32 cellular contexts compared by ENCODE assay signal in the genomic region with DNA sequence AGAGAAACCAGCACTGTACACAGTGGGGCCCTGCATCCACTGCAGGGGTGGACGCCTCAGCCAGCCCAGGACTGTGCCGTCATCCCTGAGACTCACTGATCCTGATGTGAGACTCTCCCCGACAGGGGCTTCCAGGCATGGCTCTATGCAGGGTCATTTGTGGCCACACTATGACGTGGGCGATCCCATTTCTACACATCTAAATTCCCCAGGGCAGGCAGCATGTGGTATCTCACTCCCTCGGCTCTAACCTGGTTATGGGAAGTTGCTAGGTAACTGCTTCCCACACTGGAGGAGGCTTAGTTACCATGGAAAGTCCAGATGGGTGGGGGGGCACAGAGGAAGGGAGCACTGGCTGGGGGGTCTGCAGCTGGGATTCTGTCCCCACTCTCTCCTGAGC. TPM values are rescaled to one million over a fixed set of nuclear protein-coding genes. Genes with fewer than 3 reads are reported as not detected.
DNase-seq lines count a peak whose midpoint lies in the region; ATAC-seq and TF ChIP-seq lines count a peak whose summit lies in the region.
"Had no signal": no experiment of that assay in that cellular context is flagged by ENCODE, and none has a peak within 500 bp of the region (broad histone marks: within the 10 kb centered on the region; RNA-seq: fewer than 3 reads in every experiment).

No MANE protein-coding gene starts in this region.

- peaks cover 6% of the 10 kb centered on the region for H3K9me3 Mint-ChIP-seq in activated naive CD8-positive, alpha-beta T cell (ENCODE audit: low read depth)
- H3K9me3 Mint-ChIP-seq in activated naive CD8-positive, alpha-beta T cell treated with anti-CD3 and anti-CD28 coated beads, Interleukin-2, amount 50 U/mL, for 24 hours, result no peaks in the 10 kb centered on the region
- H3K9me3 Mint-ChIP-seq: activated T-helper 17 cell treated with anti-CD3 and anti-CD28 coated beads, Interleukin-2, amount 50 U/mL, for 72 hours; IgD-negative memory B cell; neural crest cell; T-helper 1 cell treated with Interleukin-12 subunit alpha and Interleukin-12 subunit beta and Interleukin-4 antibody, amounts not matched to agents 30 μg/mL and 1 μg/mL, for 36 hours had no signal

- DNase-seq in activated naive CD8-positive, alpha-beta T cell treated with anti-CD3 and anti-CD28 coated beads, Interleukin-2, amount 50 U/mL, for 24 hours, result no peak
- DNase-seq in SK-N-DZ (ENCODE audit: low spot score) (peak; percentile 26), fibroblast of peridontal ligament (ENCODE audit: extremely low read depth) (peak; percentile 2), hippocampal formation (lab: John Stamatoyannopoulos, UW) (no peak), lower leg skin (ENCODE audit: low spot score in 2 of 2) (no peak), NCI-H2196 treated with DMSO at 0.1 percent for 48 hours (lab: John Stamatoyannopoulos, UW; ENCODE audit: unreplicated experiment) (no peak)
- DNase-seq: activated CD4-positive, alpha-beta T cell treated with anti-CD3 and anti-CD28 coated beads, Interleukin-2, amount 50 U/mL, for 4 hours; activated CD4-positive, CD25-positive, alpha-beta regulatory T cell; activated CD8-positive, alpha-beta memory T cell treated with anti-CD3 and anti-CD28 coated beads, Interleukin-2, amount 50 U/mL, for 48 hours; activated naive CD4-positive, alpha-beta T cell treated with anti-CD3 and anti-CD28 coated beads, Interleukin-2, amount 50 U/mL, for 16 hours; AML-193; effector CD8-positive, alpha-beta T cell; immature natural killer cell; left colon; NCI-H1048; pancreas; PC-9; small intestine; stimulated activated naive CD4-positive, alpha-beta T cell treated with Interleukin-2 at 50 U/mL for 16 hours; testis had no signal

- ATAC-seq in activated naive CD8-positive, alpha-beta T cell treated with anti-CD3 and anti-CD28 coated beads, Interleukin-2, amount 50 U/mL, for 24 hours, result no peak
- ATAC-seq: activated T-helper 17 cell treated with anti-CD3 and anti-CD28 coated beads, Interleukin-2, amount 50 U/mL, for 72 hours; left colon; Right ventricle myocardium inferior; SK-N-SH treated with all-trans-retinoic acid at 6 μM for 48 hours had no signal

- H3K4me1 Mint-ChIP-seq in activated naive CD8-positive, alpha-beta T cell (ENCODE audit: low read depth), result peaks cover 48% of the 10 kb centered on the region
- peaks cover 44% of the 10 kb centered on the region for H3K4me1 Mint-ChIP-seq in activated naive CD8-positive, alpha-beta T cell treated with anti-CD3 and anti-CD28 coated beads, Interleukin-2, amount 50 U/mL, for 24 hours
- H3K4me1 Mint-ChIP-seq: IgD-negative memory B cell had no signal

- H3K4me3 ChIP-seq in lower leg skin (ENCODE audit: low read depth, poor library complexity, severe bottlenecking), result no peak overlapping the region
- H3K4me3 ChIP-seq: coronary artery, pancreas, PC-9, testis had no signal

- TF ChIP-seq POLR2A in lower leg skin (IDR thresholded peaks at IDR 0.05), result no peak

- H3K27ac Mint-ChIP-seq in activated naive CD8-positive, alpha-beta T cell, result peak overlapping the region; percentile 41
- H3K27ac Mint-ChIP-seq in activated naive CD8-positive, alpha-beta T cell treated with anti-CD3 and anti-CD28 coated beads, Interleukin-2, amount 50 U/mL, for 24 hours, result no peak overlapping the region

- WGBS in lower leg skin, 2 donors, result 53 to 81% methylated on average over 4 to 6 of the region's 6 CpGs

- H3K27me3 Mint-ChIP-seq in activated naive CD8-positive, alpha-beta T cell, result no peaks in the 10 kb centered on the region
- no peaks in the 10 kb centered on the region for H3K27me3 Mint-ChIP-seq in activated naive CD8-positive, alpha-beta T cell treated with anti-CD3 and anti-CD28 coated beads, Interleukin-2, amount 50 U/mL, for 24 hours
- H3K27me3 Mint-ChIP-seq: activated T-helper 17 cell treated with anti-CD3 and anti-CD28 coated beads, Interleukin-2, amount 50 U/mL, for 72 hours had no signal

- intact Hi-C loops in lower leg skin (cut with DNase I; ENCODE audit: low total_unique reads), result no loop called here

- no peak for TF ChIP-seq CTCF in lower leg skin (IDR thresholded peaks at IDR 0.05)

- H3K36me3 Mint-ChIP-seq in activated naive CD8-positive, alpha-beta T cell, result peaks cover 2% of the 10 kb centered on the region
- H3K36me3 Mint-ChIP-seq in activated naive CD8-positive, alpha-beta T cell treated with anti-CD3 and anti-CD28 coated beads, Interleukin-2, amount 50 U/mL, for 24 hours (ENCODE audit: low read depth), result peaks cover 8% of the 10 kb centered on the region

- no peak overlapping the region for H3K4me3 Mint-ChIP-seq in activated naive CD8-positive, alpha-beta T cell
- no peak overlapping the region for H3K4me3 Mint-ChIP-seq in activated naive CD8-positive, alpha-beta T cell treated with anti-CD3 and anti-CD28 coated beads, Interleukin-2, amount 50 U/mL, for 24 hours
- H3K4me3 Mint-ChIP-seq: activated T-helper 17 cell treated with anti-CD3 and anti-CD28 coated beads, Interleukin-2, amount 50 U/mL, for 72 hours; IgD-negative memory B cell; immature natural killer cell; neural crest cell; T-helper 1 cell treated with Interleukin-12 subunit alpha and Interleukin-12 subunit beta and Interleukin-4 antibody, amounts not matched to agents 30 μg/mL and 1 μg/mL, for 36 hours had no signal

RNA-seq across cellular contexts. Expression of gene FAM83F, which starts 14.1 kb away (rescaled TPM):
- not detected in 2 replicates for polyA plus RNA-seq in SK-N-DZ (2014; cell fraction: cytosol; rRNA removed)
- 0.01 TPM in 1 of 2 replicates, not detected in the other for polyA plus RNA-seq in SK-N-DZ (2014; cell fraction: nucleus; rRNA removed)
- 10 to 100 TPM; 32.4 to 52.9 (median 41.2) TPM for total RNA-seq in lower leg skin
- total RNA-seq: A673 had no signal
- polyA plus RNA-seq: IgD-negative memory B cell, immature natural killer cell had no signal

RNA-seq across cellular contexts. Expression of gene TMA7B, which starts 20.4 kb away (rescaled TPM):
- not detected in 2 replicates for polyA plus RNA-seq in SK-N-DZ (2014; cell fraction: cytosol; rRNA removed)
- polyA plus RNA-seq in SK-N-DZ (2014; cell fraction: nucleus; rRNA removed), result not detected in 2 replicates
- under 1 TPM in 1 of 4 donors, not detected in 3; 0.27 TPM for total RNA-seq in lower leg skin
- total RNA-seq: A673, bronchial epithelial cell, glomerular endothelial cell, left colon, neural crest cell, PC-9, Right ventricle myocardium inferior had no signal
- polyA plus RNA-seq: pancreas, urinary bladder had no signal

Comparison
In these comparisons a context has a peak if more than half of its experiments do, and no peak if none do; other contexts are left out.
1. DNase-seq: peak in SK-N-DZ (single experiment) and fibroblast of peridontal ligament (single experiment); none in activated naive CD8-positive, alpha-beta T cell treated with anti-CD3 and anti-CD28 coated beads, Interleukin-2, amount 50 U/mL, for 24 hours (single experiment), hippocampal formation (0 of 2), lower leg skin (0 of 2) and NCI-H2196 treated with DMSO at 0.1 percent for 48 hours (single experiment).